Comparison of ENCODE assay signal across 15 cellular contexts in the genomic region with DNA sequence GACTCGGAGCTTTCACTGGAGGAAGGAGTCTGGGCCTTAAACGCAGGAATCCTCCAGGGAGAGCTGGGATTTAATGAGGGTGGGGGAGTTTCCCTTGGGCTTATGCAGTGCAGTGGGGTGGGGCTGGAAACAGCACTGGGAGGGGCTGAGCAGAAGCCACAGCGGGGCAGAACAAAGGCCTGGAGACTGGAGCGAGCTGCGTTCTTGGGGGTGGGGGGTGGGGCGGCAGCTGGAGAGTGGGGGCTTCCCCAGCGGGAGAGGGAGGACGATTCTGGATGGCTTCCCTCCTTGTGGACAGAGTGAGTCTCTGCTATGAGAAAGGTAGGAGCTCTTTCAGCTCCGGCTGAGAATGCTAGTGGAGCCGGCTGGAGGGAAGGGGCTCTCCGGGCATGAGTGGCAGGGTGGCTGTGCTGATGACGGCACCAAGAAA.
A peak's percentile ranks its signal among the peaks of the same experiment; 100 is the strongest.
DNase-seq lines count a peak whose midpoint lies in the region; ATAC-seq and TF ChIP-seq lines count a peak whose summit lies in the region.
"Had no signal": no experiment of that assay in that cellular context is flagged by ENCODE, and none has a peak within 500 bp of the region (broad histone marks: within the 10 kb centered on the region; RNA-seq: fewer than 3 reads in every experiment).

No MANE protein-coding gene starts in this region.

- H3K79me2 ChIP-seq in GM23338 (replicated peaks; ENCODE audit: insufficient read depth) (no peaks in the 10 kb centered on the region), mammary epithelial cell (ENCODE audit: insufficient read depth, low read length) (no peaks in the 10 kb centered on the region)

- H3K14ac ChIP-seq in neuronal stem cell (ENCODE audit: low read length): no peak overlapping the region

- ATAC-seq in GM23338 (peak; percentile 64), gastrocnemius medialis (no peak)
- ATAC-seq: activated T-helper 17 cell treated with anti-CD3 and anti-CD28 coated beads, Interleukin-2, amount 50 U/mL, for 72 hours; lower lobe of right lung had no signal

- no peak overlapping the region for H3K9ac ChIP-seq in neuronal stem cell (ENCODE audit: low read depth, low read length, poor library complexity)
- no peak overlapping the region for H3K9ac ChIP-seq in mammary epithelial cell (ENCODE audit: insufficient read depth, low read length)

- no peaks in the 10 kb centered on the region for H3K36me3 ChIP-seq in GM23338 (ENCODE audit: insufficient read depth)
- no peaks in the 10 kb centered on the region for H3K36me3 ChIP-seq in left ventricle myocardium inferior
- H3K36me3 ChIP-seq in neuronal stem cell (replicated peaks in 1 of 2; ENCODE audit: control insufficient read depth in 2 of 2, insufficient read depth in 2 of 2, low read length in 2 of 2): no peaks in the 10 kb centered on the region
- no peaks in the 10 kb centered on the region for H3K36me3 ChIP-seq in mammary epithelial cell (ENCODE audit: insufficient read depth, low read length)
- no peaks in the 10 kb centered on the region for H3K36me3 ChIP-seq in gastrocnemius medialis
- H3K36me3 ChIP-seq: lower lobe of right lung had no signal

- no peaks in the 10 kb centered on the region for H3K9me2 ChIP-seq in GM23338 (ENCODE audit: insufficient read depth)

- H2BK5ac ChIP-seq in neuronal stem cell (ENCODE audit: low read length): peak overlapping the region; percentile 45

- H4K20me1 ChIP-seq in GM23338 (replicated peaks; ENCODE audit: insufficient read depth) (no peaks in the 10 kb centered on the region), mammary epithelial cell (ENCODE audit: insufficient read depth, low read length) (no peaks in the 10 kb centered on the region)

- peaks cover 3% of the 10 kb centered on the region; the same call in 2 of the 3 replicates for H3K36me3 Mint-ChIP-seq in GM23338 (ENCODE audit: low read depth)
- H3K36me3 Mint-ChIP-seq in activated T-helper 2 cell treated with anti-CD3 and anti-CD28 coated beads, Interferon-gamma antibody, Interleukin-2, Interleukin-4, amounts not matched to agents 10 μg/mL and 5 μg/mL and 100 μg/mL, durations not matched to agents 14 hours and 24 hours and 36 hours (ENCODE audit: low read depth): no peaks in the 10 kb centered on the region
- H3K36me3 Mint-ChIP-seq: CD4-positive, alpha-beta memory T cell had no signal

- CTCF ChIA-PET in mammary epithelial cell (lab: Charles Lee; ENCODE audit: low non-redundant PET): no interaction called here

- no peak overlapping the region for H3K4me3 Mint-ChIP-seq in GM23338
- H3K4me3 Mint-ChIP-seq in activated T-helper 2 cell treated with anti-CD3 and anti-CD28 coated beads, Interferon-gamma antibody, Interleukin-2, Interleukin-4, amounts not matched to agents 10 μg/mL and 5 μg/mL and 100 μg/mL, durations not matched to agents 14 hours and 24 hours and 36 hours (ENCODE audit: low read depth): no peak overlapping the region
- H3K4me3 Mint-ChIP-seq: activated B cell treated with CpG ODN at 0.5 μM for 24 hours; activated T-helper 17 cell treated with anti-CD3 and anti-CD28 coated beads, Interleukin-2, amount 50 U/mL, for 72 hours; CD4-positive, alpha-beta memory T cell had no signal

- H2AFZ ChIP-seq in GM23338 (peak overlapping the region; percentile 96), neuronal stem cell (ENCODE audit: low read length) (peak overlapping the region; percentile 91), mammary epithelial cell (ENCODE audit: low read depth, low read length) (no peak overlapping the region)

- H3K27me3 Mint-ChIP-seq in GM23338 (ENCODE audit: insufficient read depth, low read depth, poor library complexity): peaks cover 3% of the 10 kb centered on the region
- H3K27me3 Mint-ChIP-seq in activated T-helper 2 cell treated with anti-CD3 and anti-CD28 coated beads, Interferon-gamma antibody, Interleukin-2, Interleukin-4, amounts not matched to agents 10 μg/mL and 5 μg/mL and 100 μg/mL, durations not matched to agents 14 hours and 24 hours and 36 hours (ENCODE audit: low read depth): peaks cover 3% of the 10 kb centered on the region
- H3K27me3 Mint-ChIP-seq: activated B cell treated with CpG ODN at 0.5 μM for 24 hours; activated T-helper 17 cell treated with anti-CD3 and anti-CD28 coated beads, Interleukin-2, amount 50 U/mL, for 72 hours had no signal

- no peak overlapping the region for H2BK120ac ChIP-seq in neuronal stem cell (ENCODE audit: low read depth, low read length)

- peaks cover 28% of the 10 kb centered on the region for H3K4me1 Mint-ChIP-seq in GM23338
- peaks cover 10% of the 10 kb centered on the region for H3K4me1 Mint-ChIP-seq in activated T-helper 2 cell treated with anti-CD3 and anti-CD28 coated beads, Interferon-gamma antibody, Interleukin-2, Interleukin-4, amounts not matched to agents 10 μg/mL and 5 μg/mL and 100 μg/mL, durations not matched to agents 14 hours and 24 hours and 36 hours (ENCODE audit: low read depth)
- H3K4me1 Mint-ChIP-seq: activated B cell treated with CpG ODN at 0.5 μM for 24 hours; activated T-helper 17 cell treated with anti-CD3 and anti-CD28 coated beads, Interleukin-2, amount 50 U/mL, for 72 hours had no signal

- H3K79me1 ChIP-seq in neuronal stem cell (ENCODE audit: low read depth, low read length): peaks cover 1% of the 10 kb centered on the region

- no peaks in the 10 kb centered on the region for H3F3A ChIP-seq in GM23338 (replicated peaks; ENCODE audit: low read depth)

- no peak overlapping the region for H4K8ac ChIP-seq in neuronal stem cell (ENCODE audit: low read depth, low read length)

- H3K4me2 ChIP-seq in GM23338 (peak overlapping the region; percentile 60), neuronal stem cell (ENCODE audit: insufficient read depth, low read length, poor library complexity, severe bottlenecking) (peak overlapping the region; percentile 51), mammary epithelial cell (ENCODE audit: insufficient read depth, low read depth, low read length) (no peak overlapping the region)

- no peak overlapping the region for H4K91ac ChIP-seq in neuronal stem cell (ENCODE audit: low read depth, low read length, poor library complexity)

- H3K4me3 ChIP-seq in GM23338 (peak overlapping the region; percentile 31; the same call in 1 of the 2 replicates), left ventricle myocardium inferior (peak overlapping the region; percentile 34), neuronal stem cell (ENCODE audit: low read length in 2 of 2) (peak overlapping the region in 1 of 2 donors; percentile 49), mammary epithelial cell (replicated peaks in 1 of 3; ENCODE audit: insufficient read depth in 1 of 3, low read depth in 2 of 3, low read length in 3 of 3) (no peak overlapping the region), gastrocnemius medialis (no peak overlapping the region)
- H3K4me3 ChIP-seq: lower lobe of right lung had no signal

- H3K18ac ChIP-seq in neuronal stem cell (ENCODE audit: low read length): peak overlapping the region; percentile 69

- no peak overlapping the region for H2AK5ac ChIP-seq in neuronal stem cell (ENCODE audit: low read depth, low read length)

- no peak for TF ChIP-seq POLR2A in gastrocnemius medialis (IDR thresholded peaks at IDR 0.05)

- no peaks in the 10 kb centered on the region for H3K27me3 ChIP-seq in GM23338 (ENCODE audit: insufficient read depth)
- H3K27me3 ChIP-seq in left ventricle myocardium inferior (ENCODE audit: low read depth): peaks cover 5% of the 10 kb centered on the region
- H3K27me3 ChIP-seq in neuronal stem cell (ENCODE audit: control insufficient read depth in 3 of 3, insufficient read depth in 3 of 3, low read depth in 1 of 3, low read length in 3 of 3): peaks cover 0 to 6% (median 0%) of the 10 kb centered on the region in 3 experiments
- no peaks in the 10 kb centered on the region for H3K27me3 ChIP-seq in mammary epithelial cell (ENCODE audit: insufficient read depth, low read length)
- H3K27me3 ChIP-seq in gastrocnemius medialis: no peaks in the 10 kb centered on the region

- no peak overlapping the region for H3K27ac ChIP-seq in GM23338 (ENCODE audit: low read depth)
- no peak overlapping the region for H3K27ac ChIP-seq in left ventricle myocardium inferior (replicated peaks)
- peak overlapping the region; percentile 83 for H3K27ac ChIP-seq in neuronal stem cell (replicated peaks; ENCODE audit: low read length)
- H3K27ac ChIP-seq in mammary epithelial cell (ENCODE audit: insufficient read depth, low read depth, low read length): no peak overlapping the region
- H3K27ac ChIP-seq in gastrocnemius medialis: no peak overlapping the region
- H3K27ac ChIP-seq: lower lobe of right lung had no signal

- H2BK15ac ChIP-seq in neuronal stem cell (ENCODE audit: low read length): peak overlapping the region; percentile 68

- H3K9me3 ChIP-seq in left ventricle myocardium inferior (replicated peaks): no peaks in the 10 kb centered on the region
- H3K9me3 ChIP-seq in neuronal stem cell (replicated peaks in 1 of 2; ENCODE audit: control insufficient read depth in 2 of 2, insufficient read depth in 1 of 2, low read depth in 1 of 2, low read length in 2 of 2): peaks cover 0 to 6% of the 10 kb centered on the region in 2 donors
- no peaks in the 10 kb centered on the region for H3K9me3 ChIP-seq in mammary epithelial cell (replicated peaks; ENCODE audit: insufficient read depth, low read length)
- no peaks in the 10 kb centered on the region for H3K9me3 ChIP-seq in gastrocnemius medialis
- H3K9me3 ChIP-seq: lower lobe of right lung had no signal

- peaks cover 19% of the 10 kb centered on the region for H3K4me1 ChIP-seq in GM23338 (ENCODE audit: insufficient read depth)
- peaks cover 18% of the 10 kb centered on the region for H3K4me1 ChIP-seq in left ventricle myocardium inferior
- H3K4me1 ChIP-seq in neuronal stem cell (ENCODE audit: control insufficient read depth in 2 of 2, insufficient read depth in 1 of 2, low read depth in 1 of 2, low read length in 2 of 2): peaks cover 21 to 23% of the 10 kb centered on the region in 2 donors
- no peaks in the 10 kb centered on the region for H3K4me1 ChIP-seq in mammary epithelial cell (ENCODE audit: insufficient read depth, low read length)
- no peaks in the 10 kb centered on the region for H3K4me1 ChIP-seq in gastrocnemius medialis
- H3K4me1 ChIP-seq: lower lobe of right lung had no signal

- dilution Hi-C loops in mammary epithelial cell (cut with HindIII; ENCODE audit: low sequenced_read_pairs): loop anchor here (5.0 kb wide), 5 partner anchors 51 to 554 kb away; no protein-coding TSS in a partner anchor

- WGBS in neuronal stem cell (ENCODE audit: extremely low coverage in 2 of 2, insufficient read length in 2 of 2, insufficient replicate concordance in 1 of 2), 2 donors: no CpG with 5 or more reads among the region's 12 CpGs
- 87% methylated on average over 6 of the region's 12 CpGs for WGBS in mammary epithelial cell (ENCODE audit: low coverage, missing lambda C conversion rate)

- H3K23ac ChIP-seq in neuronal stem cell (ENCODE audit: low read depth, low read length, poor library complexity): no peak overlapping the region

- no peak overlapping the region for H2BK12ac ChIP-seq in neuronal stem cell (ENCODE audit: low read length)

- intact Hi-C loops in left ventricle myocardium inferior (cut with micrococcal nuclease) (no loop called here), mammary epithelial cell (cut with micrococcal nuclease) (loop anchor here (10.0 kb wide), 1 partner anchor 358 kb away; no protein-coding TSS in a partner anchor), gastrocnemius medialis (cut with DNase I; ENCODE audit: low total_unique reads) (no loop called here)
- intact Hi-C loops in activated T-helper 2 cell treated with anti-CD3 and anti-CD28 coated beads, Interferon-gamma antibody, Interleukin-2, Interleukin-4, amounts not matched to agents 10 μg/mL and 5 μg/mL and 100 μg/mL, durations not matched to agents 14 hours and 24 hours and 36 hours (cut with micrococcal nuclease): no loop called here

- in situ Hi-C loops in mammary epithelial cell (cut with MboI; ENCODE audit: low sequenced_read_pairs in 2 of 2) (loop anchor here (10.0 to 25.0 kb wide), 2 partner anchors 466 to 468 kb away; no protein-coding TSS in a partner anchor), gastrocnemius medialis (cut with MboI; ENCODE audit: low sequenced_read_pairs in 4 of 4) (loop anchor here in 2 of 4 donors (5.0 to 10.0 kb wide), 3 partner anchors 178 to 468 kb away; no protein-coding TSS in a partner anchor)

- TF ChIP-seq CTCF in GM23338 (conservative IDR thresholded peaks at IDR 0.05; ENCODE audit: low read depth in 2 of 2) (no peak), left ventricle myocardium inferior (IDR thresholded peaks at IDR 0.05; ENCODE audit: borderline replicate concordance) (no peak), mammary epithelial cell (conservative IDR thresholded peaks at IDR 0.05 in 1 of 2, IDR thresholded peaks at IDR 0.05 in 1 of 2; ENCODE audit: extremely low read depth in 1 of 2, insufficient read depth in 1 of 2, low read depth in 1 of 2, low read length in 2 of 2) (no peak), gastrocnemius medialis (IDR thresholded peaks at IDR 0.05 in 4 of 5, conservative IDR thresholded peaks at IDR 0.05 in 1 of 5) (no peak)

- H3K9me3 Mint-ChIP-seq in GM23338: peaks cover 8% of the 10 kb centered on the region; the same call in 1 of the 3 replicates
- H3K9me3 Mint-ChIP-seq in activated T-helper 2 cell treated with anti-CD3 and anti-CD28 coated beads, Interferon-gamma antibody, Interleukin-2, Interleukin-4, amounts not matched to agents 10 μg/mL and 5 μg/mL and 100 μg/mL, durations not matched to agents 14 hours and 24 hours and 36 hours: no peaks in the 10 kb centered on the region
- H3K9me3 Mint-ChIP-seq: activated B cell treated with CpG ODN at 0.5 μM for 24 hours; activated T-helper 17 cell treated with anti-CD3 and anti-CD28 coated beads, Interleukin-2, amount 50 U/mL, for 72 hours; CD4-positive, alpha-beta memory T cell had no signal

- no TSS peak for BruUV-seq in mammary epithelial cell (replicated peaks; lab: Mats Ljungman, UMichigan)

- H3K4ac ChIP-seq in neuronal stem cell (ENCODE audit: low read length): no peak overlapping the region

- no peak overlapping the region for H3K27ac Mint-ChIP-seq in GM23338
- no peak overlapping the region for H3K27ac Mint-ChIP-seq in activated T-helper 2 cell treated with anti-CD3 and anti-CD28 coated beads, Interferon-gamma antibody, Interleukin-2, Interleukin-4, amounts not matched to agents 10 μg/mL and 5 μg/mL and 100 μg/mL, durations not matched to agents 14 hours and 24 hours and 36 hours
- H3K27ac Mint-ChIP-seq: activated B cell treated with CpG ODN at 0.5 μM for 24 hours; activated T-helper 17 cell treated with anti-CD3 and anti-CD28 coated beads, Interleukin-2, amount 50 U/mL, for 72 hours; CD4-positive, alpha-beta memory T cell had no signal

- DNase-seq in GM23338 (ENCODE audit: low spot score) (peak; percentile 79), NCI-H82 (lab: John Stamatoyannopoulos, UW) (peak; percentile 99), left ventricle myocardium inferior (no peak), neuronal stem cell (ENCODE audit: low spot score) (no peak), mammary epithelial cell (no peak), gastrocnemius medialis (no peak), GM03348 (ENCODE audit: low spot score) (no peak)
- no peak for DNase-seq in activated T-helper 2 cell treated with anti-CD3 and anti-CD28 coated beads, Interferon-gamma antibody, Interleukin-2, Interleukin-4, amounts not matched to agents 10 μg/mL and 5 μg/mL and 100 μg/mL, durations not matched to agents 14 hours and 24 hours and 36 hours (ENCODE audit: low spot score)
- DNase-seq: activated B cell treated with CpG ODN at 0.5 μM for 24 hours; CD4-positive, alpha-beta memory T cell; central memory CD4-positive, alpha-beta T cell; lower lobe of right lung; NCI-H2029 treated with DMSO at 0.1 percent for 48 hours; SHP77 treated with DMSO at 0.1 percent for 48 hours had no signal

Comparison
In these comparisons a context has a peak if more than half of its experiments do, and no peak if none do; other contexts are left out.
1. DNase-seq: peak in GM23338 (single experiment) and NCI-H82 (single experiment); none in left ventricle myocardium inferior (single experiment), neuronal stem cell (single experiment), mammary epithelial cell (single experiment), gastrocnemius medialis (0 of 2), activated T-helper 2 cell treated with anti-CD3 and anti-CD28 coated beads, Interferon-gamma antibody, Interleukin-2, Interleukin-4, amounts not matched to agents 10 μg/mL and 5 μg/mL and 100 μg/mL, durations not matched to agents 14 hours and 24 hours and 36 hours (single experiment) and GM03348 (single experiment).
2. H3K4me3 ChIP-seq: peak in GM23338 (single experiment) and left ventricle myocardium inferior (single experiment); none in mammary epithelial cell (0 of 3) and gastrocnemius medialis (0 of 4).